Comparison of ENCODE assay signal across 8 cellular contexts in genomic region chr1:205396972-205397616, GRCh38. TPM values are rescaled to one million over a fixed set of nuclear protein-coding genes. Genes with fewer than 3 reads are reported as not detected.
A peak's percentile ranks its signal among the peaks of the same experiment; 100 is the strongest.
DNase-seq lines count a peak whose midpoint lies in the region; ATAC-seq, FAIRE-seq and TF ChIP-seq lines count a peak whose summit lies in the region.

No MANE protein-coding gene starts in this region.

- POLR2A ChIA-PET in CD8-positive, alpha-beta T cell (lab: Charles Lee): interaction anchor here (1.0 to 2.1 kb wide), 3 partner anchors 88 to 127 kb away, joined by 3 to 11 read pairs (median 6); no protein-coding TSS in a partner anchor
- POLR2A ChIA-PET in activated CD8-positive, alpha-beta T cell treated with anti-CD3 and anti-CD28 coated beads, Interleukin-2, amount 10 ng/mL, durations not matched to agents 7 days and 5 days (lab: Charles Lee): interaction anchor here (1.1 kb wide), 1 partner anchor 59 kb away, joined by 3 read pairs; the partner anchor contains the start of gene BLACAT1

- intact Hi-C loops in CD8-positive, alpha-beta T cell (cut with DNase I, micrococcal nuclease): loop anchor here (1.0 kb wide), 3 partner anchors 33 to 127 kb away; no protein-coding TSS in a partner anchor
- intact Hi-C loops in left cardiac atrium (cut with DNase I) (loop anchor here (1.0 to 5.0 kb wide), 4 partner anchors 34 to 90 kb away; no protein-coding TSS in a partner anchor), gastrocnemius medialis (cut with DNase I; ENCODE audit: low total_unique reads) (loop anchor here (1.0 kb wide), 2 partner anchors 33 to 127 kb away; no protein-coding TSS in a partner anchor)

- peaks cover 13% of the 10 kb centered on the region for H3K27me3 Mint-ChIP-seq in CD8-positive, alpha-beta T cell (ENCODE audit: low read depth)
- peaks cover 23% of the 10 kb centered on the region for H3K27me3 Mint-ChIP-seq in activated CD8-positive, alpha-beta T cell treated with anti-CD3 and anti-CD28 coated beads, Interleukin-2, amount 10 ng/mL, durations not matched to agents 7 days and 5 days (ENCODE audit: low read depth)

- no peaks in the 10 kb centered on the region for H3K9me3 ChIP-seq in CD8-positive, alpha-beta T cell (ENCODE audit: low read length)
- H3K9me3 ChIP-seq in HAP-1 (no peaks in the 10 kb centered on the region; the same call in 1 of the 2 replicates), gastrocnemius medialis (no peaks in the 10 kb centered on the region)

- FAIRE-seq in GM12892 (lab: Jason Lieb, UNC): no peak

- no peaks in the 10 kb centered on the region for H3K4me1 ChIP-seq in CD8-positive, alpha-beta T cell (ENCODE audit: insufficient read depth, low read length)
- H3K4me1 ChIP-seq in HAP-1 (peaks cover 4% of the 10 kb centered on the region; the same call in 1 of the 2 replicates), gastrocnemius medialis (no peaks in the 10 kb centered on the region)

- no peaks in the 10 kb centered on the region for H3K27me3 ChIP-seq in CD8-positive, alpha-beta T cell (ENCODE audit: insufficient read depth, low read length)
- H3K27me3 ChIP-seq in HAP-1 (ENCODE audit: low read depth) (peaks cover 2% of the 10 kb centered on the region; the same call in 1 of the 2 replicates), gastrocnemius medialis (no peaks in the 10 kb centered on the region)

- no peak overlapping the region for H3K4me3 ChIP-seq in CD8-positive, alpha-beta T cell (ENCODE audit: low read depth, low read length)
- H3K4me3 ChIP-seq in HAP-1: no peak overlapping the region
- H3K4me3 ChIP-seq in gastrocnemius medialis: no peak overlapping the region

- H3K9me3 Mint-ChIP-seq in CD8-positive, alpha-beta T cell: no peaks in the 10 kb centered on the region
- no peaks in the 10 kb centered on the region for H3K9me3 Mint-ChIP-seq in activated CD8-positive, alpha-beta T cell treated with anti-CD3 and anti-CD28 coated beads, Interleukin-2, amount 10 ng/mL, durations not matched to agents 7 days and 5 days (ENCODE audit: insufficient read depth)

- in situ Hi-C loops in HAP-1 (cut with MboI; ENCODE audit: low sequenced_read_pairs): loop anchor here (5.0 kb wide), 2 partner anchors 90 to 125 kb away; no protein-coding TSS in a partner anchor
- in situ Hi-C loops in gastrocnemius medialis (cut with MboI; ENCODE audit: low sequenced_read_pairs in 4 of 4): loop anchor here in 2 of 4 donors (5.0 to 10.0 kb wide), 3 partner anchors 88 to 128 kb away; no protein-coding TSS in a partner anchor

- H3K4me3 Mint-ChIP-seq in CD8-positive, alpha-beta T cell: no peak overlapping the region
- H3K4me3 Mint-ChIP-seq in activated CD8-positive, alpha-beta T cell treated with anti-CD3 and anti-CD28 coated beads, Interleukin-2, amount 10 ng/mL, durations not matched to agents 7 days and 5 days: no peak overlapping the region

- peaks cover 3% of the 10 kb centered on the region for H3K4me1 Mint-ChIP-seq in CD8-positive, alpha-beta T cell (ENCODE audit: low read depth)
- H3K4me1 Mint-ChIP-seq in activated CD8-positive, alpha-beta T cell treated with anti-CD3 and anti-CD28 coated beads, Interleukin-2, amount 10 ng/mL, durations not matched to agents 7 days and 5 days (ENCODE audit: low read depth): no peaks in the 10 kb centered on the region

- CTCF ChIA-PET in CD8-positive, alpha-beta T cell (lab: Charles Lee): interaction anchor here (0.7 to 5.7 kb wide), 28 partner anchors 10 to 663 kb away, joined by 3 to 106 read pairs (median 4); partner anchors contain the start of genes BLACAT1 and LEMD1
- CTCF ChIA-PET in activated CD8-positive, alpha-beta T cell treated with anti-CD3 and anti-CD28 coated beads, Interleukin-2, amount 10 ng/mL, durations not matched to agents 7 days and 5 days (lab: Charles Lee): interaction anchor here (0.6 to 5.0 kb wide), 24 partner anchors 10 to 262 kb away, joined by 3 to 188 read pairs (median 5); no protein-coding TSS in a partner anchor

- H3K36me3 ChIP-seq in CD8-positive, alpha-beta T cell (ENCODE audit: insufficient read depth, low read length): no peaks in the 10 kb centered on the region
- no peaks in the 10 kb centered on the region for H3K36me3 ChIP-seq in HAP-1 (replicated peaks)
- H3K36me3 ChIP-seq in gastrocnemius medialis: no peaks in the 10 kb centered on the region

- DNase-seq in CD8-positive, alpha-beta T cell: peak in 1 of 7 experiments; percentile 8
- DNase-seq in HAP-1 (ENCODE audit: low spot score in 2 of 2) (peak; percentile 72 to 89), NCI-H226 (peak; percentile 57), left cardiac atrium (no peak), gastrocnemius medialis (no peak), GM12892 (ENCODE audit: insufficient read length) (no peak)
- DNase-seq in activated CD8-positive, alpha-beta T cell treated with anti-CD3 and anti-CD28 coated beads, Interleukin-2, amount 10 ng/mL, durations not matched to agents 7 days and 5 days: peak; percentile 38

- no peak overlapping the region for H3K27ac ChIP-seq in CD8-positive, alpha-beta T cell (ENCODE audit: low read depth, low read length)
- H3K27ac ChIP-seq in gastrocnemius medialis: no peak overlapping the region

- TF ChIP-seq POLR2A in gastrocnemius medialis (IDR thresholded peaks at IDR 0.05): no peak
- TF ChIP-seq POLR2A in GM12892 (IDR thresholded peaks at IDR 0.05; ENCODE audit: low read depth, low read length): no peak

- H3K27ac Mint-ChIP-seq in CD8-positive, alpha-beta T cell: no peak overlapping the region
- no peak overlapping the region for H3K27ac Mint-ChIP-seq in activated CD8-positive, alpha-beta T cell treated with anti-CD3 and anti-CD28 coated beads, Interleukin-2, amount 10 ng/mL, durations not matched to agents 7 days and 5 days

- peak; percentile 74 for ATAC-seq in CD8-positive, alpha-beta T cell
- no peak for ATAC-seq in activated CD8-positive, alpha-beta T cell treated with anti-CD3 and anti-CD28 coated beads, Interleukin-2, amount 10 ng/mL, durations not matched to agents 7 days and 5 days
- ATAC-seq in left cardiac atrium (peak; percentile 57 to 61), gastrocnemius medialis (peak; percentile 83 to 85), HG03520 (IDR thresholded peaks at IDR 0.05; ENCODE audit: unreplicated experiment) (no peak)

- TF ChIP-seq CTCF in CD8-positive, alpha-beta T cell (IDR thresholded peaks at IDR 0.05): peak; percentile 85
- TF ChIP-seq CTCF in gastrocnemius medialis (IDR thresholded peaks at IDR 0.05 in 4 of 5, conservative IDR thresholded peaks at IDR 0.05 in 1 of 5): peak; percentile 49 to 73 (median 71)

- no peaks in the 10 kb centered on the region for H3K36me3 Mint-ChIP-seq in CD8-positive, alpha-beta T cell
- no peaks in the 10 kb centered on the region for H3K36me3 Mint-ChIP-seq in activated CD8-positive, alpha-beta T cell treated with anti-CD3 and anti-CD28 coated beads, Interleukin-2, amount 10 ng/mL, durations not matched to agents 7 days and 5 days (ENCODE audit: low read depth)

RNA-seq across cellular contexts. Expression of gene LEMD1, which starts 24.8 kb away (rescaled TPM):
- not detected for total RNA-seq in CD8-positive, alpha-beta T cell
- under 1 TPM in 1 of 2 experiments, not detected in 1; 0.78 TPM for total RNA-seq in activated CD8-positive, alpha-beta T cell treated with anti-CD3 and anti-CD28 coated beads, Interleukin-2, amount 10 ng/mL, durations not matched to agents 7 days and 5 days
- total RNA-seq in left cardiac atrium: not detected
- not detected for total RNA-seq in gastrocnemius medialis
- polyA plus RNA-seq in GM12892 (2012; ENCODE audit: missing spikeins): not detected

RNA-seq across cellular contexts. Expression of gene KLHDC8A, which starts 40.4 kb away (rescaled TPM):
- not detected for total RNA-seq in CD8-positive, alpha-beta T cell
- total RNA-seq in activated CD8-positive, alpha-beta T cell treated with anti-CD3 and anti-CD28 coated beads, Interleukin-2, amount 10 ng/mL, durations not matched to agents 7 days and 5 days: not detected
- total RNA-seq in left cardiac atrium: under 1 TPM; 0.31 to 0.53 TPM
- not detected for total RNA-seq in gastrocnemius medialis
- not detected for polyA plus RNA-seq in GM12892 (2012; ENCODE audit: missing spikeins)

RNA-seq across cellular contexts. Expression of gene BLACAT1, which starts 58.8 kb away (rescaled TPM):
- not detected for total RNA-seq in CD8-positive, alpha-beta T cell
- total RNA-seq in activated CD8-positive, alpha-beta T cell treated with anti-CD3 and anti-CD28 coated beads, Interleukin-2, amount 10 ng/mL, durations not matched to agents 7 days and 5 days: under 1 TPM; 0.16 TPM
- total RNA-seq in left cardiac atrium: under 1 TPM in 1 of 2 donors, not detected in 1; 0.16 TPM
- total RNA-seq in gastrocnemius medialis: not detected
- not detected for polyA plus RNA-seq in GM12892 (2012; ENCODE audit: missing spikeins)

Comparison
In these comparisons a context has a peak if more than half of its experiments do, and no peak if none do; other contexts are left out.
1. ATAC-seq: peak in CD8-positive, alpha-beta T cell (single experiment), left cardiac atrium (2 of 2) and gastrocnemius medialis (2 of 2); none in activated CD8-positive, alpha-beta T cell treated with anti-CD3 and anti-CD28 coated beads, Interleukin-2, amount 10 ng/mL, durations not matched to agents 7 days and 5 days (single experiment) and HG03520 (single experiment).
2. DNase-seq: peak in HAP-1 (2 of 2), NCI-H226 (single experiment) and activated CD8-positive, alpha-beta T cell treated with anti-CD3 and anti-CD28 coated beads, Interleukin-2, amount 10 ng/mL, durations not matched to agents 7 days and 5 days (single experiment); none in left cardiac atrium (single experiment), gastrocnemius medialis (0 of 2) and GM12892 (single experiment).